ENCODE assay signal across 26 cellular contexts in the genomic region with DNA sequence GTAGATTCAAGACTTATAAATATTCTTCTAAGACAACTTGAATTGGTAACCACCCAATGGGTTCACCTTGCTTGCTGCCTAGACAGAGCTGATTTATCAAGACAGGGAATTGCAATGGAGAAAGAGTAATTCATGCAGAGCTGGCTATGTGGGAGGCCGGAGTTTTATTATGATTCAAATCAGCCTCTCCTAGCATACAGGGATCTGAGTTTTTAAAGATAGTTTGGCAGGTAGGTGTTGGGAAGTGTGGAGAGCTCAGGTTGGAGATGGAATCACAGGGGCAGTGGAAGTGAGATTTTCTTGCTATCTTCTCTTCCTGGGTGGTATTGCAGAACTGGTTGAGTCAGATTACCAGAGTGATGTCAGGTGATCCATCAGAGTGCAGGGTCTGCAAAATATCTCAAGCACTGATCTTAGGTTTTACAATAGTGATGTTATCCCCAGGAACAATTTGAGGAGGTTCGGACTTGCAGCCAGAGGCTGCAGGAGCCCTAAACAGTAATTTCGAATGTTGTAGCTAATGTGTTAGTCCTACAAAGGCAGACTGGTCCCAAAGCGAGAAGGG.
DNase-seq lines count a peak whose midpoint lies in the region; ATAC-seq and TF ChIP-seq lines count a peak whose summit lies in the region.
"Had no signal": no experiment of that assay in that cellular context is flagged by ENCODE, and none has a peak within 500 bp of the region (broad histone marks: within the 10 kb centered on the region; RNA-seq: fewer than 3 reads in every experiment).

No MANE protein-coding gene starts in this region.

- no peak overlapping the region for H3K27ac Mint-ChIP-seq in endodermal cell
- H3K27ac Mint-ChIP-seq: CD4-positive, alpha-beta T cell had no signal

- no peaks in the 10 kb centered on the region for H3K9me2 ChIP-seq in GM23248 (ENCODE audit: insufficient read depth)

- H3K9ac ChIP-seq in HUES48 (ENCODE audit: low read depth, low read length) (no peak overlapping the region), endodermal cell (ENCODE audit: extremely low read depth, low read length, poor library complexity, severe bottlenecking) (no peak overlapping the region), GM23248 (no peak overlapping the region)
- H3K9ac ChIP-seq: BLaER1 treated with 17β-estradiol and CSF1 and Interleukin-3, amounts not matched to agents 10 nM and 100 nM had no signal

- H3K36me3 Mint-ChIP-seq in endodermal cell (ENCODE audit: low read depth), result no peaks in the 10 kb centered on the region

- no peaks in the 10 kb centered on the region for H3F3A ChIP-seq in GM23248 (ENCODE audit: insufficient read depth)

- H3K4me3 Mint-ChIP-seq in endodermal cell, result no peak overlapping the region
- H3K4me3 Mint-ChIP-seq: CD4-positive, alpha-beta T cell had no signal

- no peaks in the 10 kb centered on the region for H3K27me3 Mint-ChIP-seq in endodermal cell (ENCODE audit: insufficient read depth)
- H3K27me3 Mint-ChIP-seq: CD4-positive, alpha-beta T cell had no signal

- H3K9me3 ChIP-seq in HUES48 (ENCODE audit: control insufficient read depth, insufficient read depth, low read length) (no peaks in the 10 kb centered on the region), endodermal cell (ENCODE audit: control insufficient read depth, low read length) (no peaks in the 10 kb centered on the region), GM23248 (ENCODE audit: low read depth) (no peaks in the 10 kb centered on the region)
- H3K9me3 ChIP-seq: A549; BLaER1 treated with 17β-estradiol and CSF1 and Interleukin-3, amounts not matched to agents 10 nM and 100 nM had no signal

- no peaks in the 10 kb centered on the region for H3K79me2 ChIP-seq in GM23248 (ENCODE audit: insufficient read depth)

- DNase-seq in endodermal cell (peak; percentile 47), islet precursor cell (peak; percentile 65), GM23248 (no peak), NCI-H524 (lab: John Stamatoyannopoulos, UW) (no peak)
- DNase-seq in activated T-cell treated with anti-CD3 and anti-CD28 coated beads, Interleukin-2, amount 50 U/mL, for 1 hour, result no peak
- DNase-seq: AML-193; CD4-positive, alpha-beta T cell; COR-L47; DMS53; GDM1; Kasumi-1; NCI-H1092 treated with DMSO at 0.1 percent for 48 hours; NCI-H1436; NCI-H187 treated with DMSO at 0.1 percent for 48 hours; NCI-H2107; NCI-H524 treated with DMSO at 0.1 percent for 48 hours; NCI-H774; SIG-M5 had no signal

- peak overlapping the region; percentile 24 for H3K27ac ChIP-seq in HUES48 (ENCODE audit: low read depth, low read length)
- no peak overlapping the region for H3K27ac ChIP-seq in endodermal cell (ENCODE audit: low read depth, low read length)
- H3K27ac ChIP-seq in GM23248, result no peak overlapping the region
- H3K27ac ChIP-seq: A549; BLaER1 treated with 17β-estradiol and CSF1 and Interleukin-3, amounts not matched to agents 10 nM and 100 nM; HL-60; SK-N-MC had no signal

- no peak for TF ChIP-seq CTCF in endodermal cell (conservative IDR thresholded peaks at IDR 0.05)

- H3K9me3 Mint-ChIP-seq in endodermal cell, result no peaks in the 10 kb centered on the region

- no peak overlapping the region for H3K4me2 ChIP-seq in GM23248 (ENCODE audit: unreplicated experiment)
- H3K4me2 ChIP-seq: A549; BLaER1 treated with 17β-estradiol and CSF1 and Interleukin-3, amounts not matched to agents 10 nM and 100 nM had no signal

- no peaks in the 10 kb centered on the region for H4K20me1 ChIP-seq in GM23248 (ENCODE audit: insufficient read depth)
- H4K20me1 ChIP-seq: BLaER1 treated with 17β-estradiol and CSF1 and Interleukin-3, amounts not matched to agents 10 nM and 100 nM had no signal

- peaks cover 48% of the 10 kb centered on the region for H3K4me1 ChIP-seq in HUES48 (ENCODE audit: control insufficient read depth, insufficient read depth, low read length)
- no peaks in the 10 kb centered on the region for H3K4me1 ChIP-seq in endodermal cell (ENCODE audit: control insufficient read depth, insufficient read depth, low read length)
- H3K4me1 ChIP-seq in GM23248 (ENCODE audit: insufficient read depth), result no peaks in the 10 kb centered on the region
- H3K4me1 ChIP-seq: A549; BLaER1 treated with 17β-estradiol and CSF1 and Interleukin-3, amounts not matched to agents 10 nM and 100 nM had no signal

- in situ Hi-C loops in GM23248 (cut with MboI), result no loop called here

- peaks cover 7% of the 10 kb centered on the region for H3K4me1 Mint-ChIP-seq in endodermal cell

- H3K27me3 ChIP-seq in HUES48 (ENCODE audit: control insufficient read depth, insufficient read depth, low read length), result no peaks in the 10 kb centered on the region
- no peaks in the 10 kb centered on the region for H3K27me3 ChIP-seq in endodermal cell (ENCODE audit: control insufficient read depth, insufficient read depth, low read length, poor library complexity, severe bottlenecking)
- no peaks in the 10 kb centered on the region for H3K27me3 ChIP-seq in GM23248 (replicated peaks; ENCODE audit: insufficient read depth)
- H3K27me3 ChIP-seq: BLaER1 treated with 17β-estradiol and CSF1 and Interleukin-3, amounts not matched to agents 10 nM and 100 nM had no signal

- ATAC-seq in GM19452 (IDR thresholded peaks at IDR 0.05; ENCODE audit: unreplicated experiment), result no peak
- ATAC-seq: A549, GM12878, K562 had no signal

- H3K4me3 ChIP-seq in HUES48 (ENCODE audit: low read depth, low read length) (peak overlapping the region; percentile 2; the same call in 1 of the 2 replicates), endodermal cell (ENCODE audit: low read length) (no peak overlapping the region), GM23248 (no peak overlapping the region)
- H3K4me3 ChIP-seq: A549; BLaER1 treated with 17β-estradiol and CSF1 and Interleukin-3, amounts not matched to agents 10 nM and 100 nM; GM12878; K562; SK-N-MC had no signal

- no peaks in the 10 kb centered on the region for H3K36me3 ChIP-seq in HUES48 (ENCODE audit: control insufficient read depth, insufficient read depth, low read length)
- no peaks in the 10 kb centered on the region for H3K36me3 ChIP-seq in endodermal cell (ENCODE audit: control insufficient read depth, insufficient read depth, low read length)
- no peaks in the 10 kb centered on the region for H3K36me3 ChIP-seq in GM23248 (ENCODE audit: low read depth)
- H3K36me3 ChIP-seq: BLaER1 treated with 17β-estradiol and CSF1 and Interleukin-3, amounts not matched to agents 10 nM and 100 nM had no signal

- H2AFZ ChIP-seq in GM23248, result no peak overlapping the region

- WGBS in endodermal cell (ENCODE audit: insufficient coverage in 1 of 2, insufficient read length in 1 of 2), 2 experiments, result 93% methylated on average over 3 to 4 of the region's 4 CpGs
- 13 to 18% methylated on average over 4 of the region's 4 CpGs for WGBS in GM23248 (ENCODE audit: low coverage in 1 of 2, low lambda C conversion rate in 2 of 2, missing lambda C conversion rate in 2 of 2), 2 experiments

Comparison
In these comparisons a context has a peak if more than half of its experiments do, and no peak if none do; other contexts are left out.
1. DNase-seq: peak in endodermal cell (single experiment) and islet precursor cell (single experiment); none in GM23248 (single experiment), NCI-H524 (0 of 2) and activated T-cell treated with anti-CD3 and anti-CD28 coated beads, Interleukin-2, amount 50 U/mL, for 1 hour (single experiment).